Comparison of ENCODE assay signal across 12 cellular contexts in genomic region chr1:117660266-117660973, GRCh38. TPM values are rescaled to one million over a fixed set of nuclear protein-coding genes. Genes with fewer than 3 reads are reported as not detected.
DNase-seq lines count a peak whose midpoint lies in the region; ATAC-seq and TF ChIP-seq lines count a peak whose summit lies in the region.
"Had no signal": no experiment of that assay in that cellular context is flagged by ENCODE, and none has a peak within 500 bp of the region (broad histone marks: within the 10 kb centered on the region; RNA-seq: fewer than 3 reads in every experiment).

No MANE protein-coding gene starts in this region.

- peaks cover 98% of the 10 kb centered on the region for H3K4me1 ChIP-seq in CD4-positive, alpha-beta memory T cell (ENCODE audit: insufficient read depth, low read length)
- H3K4me1 ChIP-seq in colonic mucosa: peaks cover 5% of the 10 kb centered on the region

- no peaks in the 10 kb centered on the region for H3K27me3 Mint-ChIP-seq in CD4-positive, alpha-beta memory T cell
- H3K27me3 Mint-ChIP-seq in IgD-negative memory B cell: no peaks in the 10 kb centered on the region
- peaks cover 1% of the 10 kb centered on the region for H3K27me3 Mint-ChIP-seq in activated T-helper 1 cell treated with anti-CD3 and anti-CD28 coated beads, Interleukin-12 subunit alpha, Interleukin-12 subunit beta, Interleukin-2, Interleukin-4 antibody, amounts not matched to agents 30 ng/mL and 10 ng/mL and 1 ng/mL, durations not matched to agents 14 hours and 24 hours and 36 hours (ENCODE audit: insufficient read depth)
- H3K27me3 Mint-ChIP-seq in naive B cell: no peaks in the 10 kb centered on the region

- no peak for TF ChIP-seq POLR2A in GM18505 (IDR thresholded peaks at IDR 0.05; ENCODE audit: borderline replicate concordance, extremely low read depth, insufficient read depth, insufficient read length)

- no peak for TF ChIP-seq CTCF in colonic mucosa (IDR thresholded peaks at IDR 0.05)

- no peaks in the 10 kb centered on the region for H3K9me3 ChIP-seq in CD4-positive, alpha-beta memory T cell (ENCODE audit: control insufficient read depth in 1 of 2, low read length in 2 of 2)
- no peaks in the 10 kb centered on the region for H3K9me3 ChIP-seq in colonic mucosa
- H3K9me3 ChIP-seq: tibial nerve had no signal

- no peak for DNase-seq in CD4-positive, alpha-beta memory T cell
- no peak for DNase-seq in activated T-helper 1 cell treated with anti-CD3 and anti-CD28 coated beads, Interleukin-12 subunit alpha, Interleukin-12 subunit beta, Interleukin-2, Interleukin-4 antibody, amounts not matched to agents 30 ng/mL and 10 ng/mL and 1 ng/mL, durations not matched to agents 14 hours and 24 hours and 36 hours (ENCODE audit: low spot score)
- no peak for DNase-seq in naive B cell
- DNase-seq in colonic mucosa: no peak
- DNase-seq in UCSD-AML1 (lab: John Stamatoyannopoulos, UW; ENCODE audit: unreplicated experiment): no peak
- DNase-seq: anterior cingulate cortex; C1 segment of cervical spinal cord; NCI-H82; stimulated activated CD4-positive, alpha-beta T cell treated with anti-CD3 and anti-CD28 coated beads, Interleukin-4, amount 100 ng/mL, for 1 hour had no signal

- H3K27ac ChIP-seq in CD4-positive, alpha-beta memory T cell (ENCODE audit: low read depth, low read length): peak overlapping the region; percentile 29
- H3K27ac ChIP-seq in colonic mucosa: no peak overlapping the region

- peak overlapping the region; percentile 49 to 87 (median 76) for H3K4me3 Mint-ChIP-seq in CD4-positive, alpha-beta memory T cell
- H3K4me3 Mint-ChIP-seq in IgD-negative memory B cell: peak overlapping the region in 3 of 4 donors; percentile 67 to 80 (median 76)
- H3K4me3 Mint-ChIP-seq in activated T-helper 1 cell treated with anti-CD3 and anti-CD28 coated beads, Interleukin-12 subunit alpha, Interleukin-12 subunit beta, Interleukin-2, Interleukin-4 antibody, amounts not matched to agents 30 ng/mL and 10 ng/mL and 1 ng/mL, durations not matched to agents 14 hours and 24 hours and 36 hours: peak overlapping the region; percentile 35
- peak overlapping the region in 6 of 8 donors; percentile 35 to 87 (median 62) for H3K4me3 Mint-ChIP-seq in naive B cell

- peaks cover 0 to 24% (median 7%) of the 10 kb centered on the region in 8 donors for H3K9me3 Mint-ChIP-seq in CD4-positive, alpha-beta memory T cell
- peaks cover 0 to 3% (median 2%) of the 10 kb centered on the region in 3 donors for H3K9me3 Mint-ChIP-seq in IgD-negative memory B cell
- H3K9me3 Mint-ChIP-seq in activated T-helper 1 cell treated with anti-CD3 and anti-CD28 coated beads, Interleukin-12 subunit alpha, Interleukin-12 subunit beta, Interleukin-2, Interleukin-4 antibody, amounts not matched to agents 30 ng/mL and 10 ng/mL and 1 ng/mL, durations not matched to agents 14 hours and 24 hours and 36 hours: peaks cover 23% of the 10 kb centered on the region
- peaks cover 0 to 6% (median 0%) of the 10 kb centered on the region in 7 donors for H3K9me3 Mint-ChIP-seq in naive B cell

- H3K27ac Mint-ChIP-seq in CD4-positive, alpha-beta memory T cell: peak overlapping the region; percentile 90 to 99 (median 98)
- H3K27ac Mint-ChIP-seq in IgD-negative memory B cell: peak overlapping the region; percentile 73 to 98 (median 88)
- H3K27ac Mint-ChIP-seq in activated T-helper 1 cell treated with anti-CD3 and anti-CD28 coated beads, Interleukin-12 subunit alpha, Interleukin-12 subunit beta, Interleukin-2, Interleukin-4 antibody, amounts not matched to agents 30 ng/mL and 10 ng/mL and 1 ng/mL, durations not matched to agents 14 hours and 24 hours and 36 hours: peak overlapping the region; percentile 80
- H3K27ac Mint-ChIP-seq in naive B cell: peak overlapping the region; percentile 96 to 100 (median 99)

- no peak for ATAC-seq in naive B cell (ENCODE audit: low read depth in 2 of 2)
- ATAC-seq in GM18505 (IDR thresholded peaks at IDR 0.05; ENCODE audit: unreplicated experiment): no peak

- H3K27me3 ChIP-seq in CD4-positive, alpha-beta memory T cell (ENCODE audit: insufficient read depth, low read length): no peaks in the 10 kb centered on the region
- no peaks in the 10 kb centered on the region for H3K27me3 ChIP-seq in colonic mucosa
- H3K27me3 ChIP-seq: tibial nerve had no signal

- POLR2A ChIA-PET in CD4-positive, alpha-beta memory T cell (lab: Charles Lee; ENCODE audit: partially characterized antibody): interaction anchor here (0.6 to 16.2 kb wide), 10 partner anchors 9 to 294 kb away, joined by 3 to 493 read pairs (median 4); partner anchors contain the start of genes MAN1A2 and TENT5C

- peaks cover 7 to 11% of the 10 kb centered on the region in 2 donors for H3K36me3 Mint-ChIP-seq in CD4-positive, alpha-beta memory T cell
- H3K36me3 Mint-ChIP-seq in IgD-negative memory B cell (no peaks in the 10 kb centered on the region), naive B cell (no peaks in the 10 kb centered on the region)
- H3K36me3 Mint-ChIP-seq in activated T-helper 1 cell treated with anti-CD3 and anti-CD28 coated beads, Interleukin-12 subunit alpha, Interleukin-12 subunit beta, Interleukin-2, Interleukin-4 antibody, amounts not matched to agents 30 ng/mL and 10 ng/mL and 1 ng/mL, durations not matched to agents 14 hours and 24 hours and 36 hours (ENCODE audit: low read depth): peaks cover 23% of the 10 kb centered on the region

- H3K4me3 ChIP-seq in CD4-positive, alpha-beta memory T cell (ENCODE audit: low read length in 2 of 2): peak overlapping the region in 1 of 2 donors; percentile 23
- no peak overlapping the region for H3K4me3 ChIP-seq in colonic mucosa
- H3K4me3 ChIP-seq: tibial nerve had no signal

- peaks cover 79 to 97% (median 90%) of the 10 kb centered on the region in 4 donors for H3K4me1 Mint-ChIP-seq in CD4-positive, alpha-beta memory T cell
- peaks cover 68 to 87% (median 69%) of the 10 kb centered on the region in 3 donors for H3K4me1 Mint-ChIP-seq in IgD-negative memory B cell
- H3K4me1 Mint-ChIP-seq in activated T-helper 1 cell treated with anti-CD3 and anti-CD28 coated beads, Interleukin-12 subunit alpha, Interleukin-12 subunit beta, Interleukin-2, Interleukin-4 antibody, amounts not matched to agents 30 ng/mL and 10 ng/mL and 1 ng/mL, durations not matched to agents 14 hours and 24 hours and 36 hours (ENCODE audit: low read depth): peaks cover 97% of the 10 kb centered on the region
- peaks cover 81 to 96% (median 92%) of the 10 kb centered on the region in 3 donors for H3K4me1 Mint-ChIP-seq in naive B cell

- H3K36me3 ChIP-seq in CD4-positive, alpha-beta memory T cell (ENCODE audit: insufficient read depth, low read length): no peaks in the 10 kb centered on the region
- no peaks in the 10 kb centered on the region for H3K36me3 ChIP-seq in colonic mucosa
- H3K36me3 ChIP-seq: tibial nerve had no signal

- intact Hi-C loops in CD4-positive, alpha-beta memory T cell (cut with micrococcal nuclease): loop anchor here (5.0 to 10.0 kb wide), 2 partner anchors 598 to 1226 kb away; partner anchors contain the start of gene TTF2
- intact Hi-C loops in activated T-helper 1 cell treated with anti-CD3 and anti-CD28 coated beads, Interleukin-12 subunit alpha, Interleukin-12 subunit beta, Interleukin-2, Interleukin-4 antibody, amounts not matched to agents 30 ng/mL and 10 ng/mL and 1 ng/mL, durations not matched to agents 14 hours and 24 hours and 36 hours (cut with micrococcal nuclease): loop anchor here (5.0 to 10.0 kb wide), 9 partner anchors 234 to 1687 kb away; partner anchors contain the start of gene CD58
- intact Hi-C loops in colonic mucosa (cut with DNase I): loop anchor here (10.0 kb wide), 1 partner anchor 46 kb away; no protein-coding TSS in a partner anchor

- no peak overlapping the region for H3K9ac ChIP-seq in colonic mucosa (ENCODE audit: low read depth in 2 of 2, low read length in 2 of 2)

- CTCF ChIA-PET in CD4-positive, alpha-beta memory T cell (lab: Charles Lee; ENCODE audit: partially characterized antibody): interaction anchor here (1.7 to 12.4 kb wide), 4 partner anchors 12 to 126 kb away, joined by 4 to 89 read pairs (median 55); partner anchors contain the start of gene TENT5C

RNA-seq across cellular contexts. Expression of gene TENT5C, which starts 54.6 kb away (rescaled TPM):
- 10 to 100 TPM; 13.9 to 14.8 TPM for total RNA-seq in CD4-positive, alpha-beta memory T cell
- polyA plus RNA-seq in CD4-positive, alpha-beta memory T cell: 10 to 100 TPM in 1 of 2 donors, 1 to 10 TPM in 1; 5.3 to 43.0 TPM
- polyA plus RNA-seq in IgD-negative memory B cell: 33.4 TPM
- total RNA-seq in activated T-helper 1 cell treated with anti-CD3 and anti-CD28 coated beads, Interleukin-12 subunit alpha, Interleukin-12 subunit beta, Interleukin-2, Interleukin-4 antibody, amounts not matched to agents 30 ng/mL and 10 ng/mL and 1 ng/mL, durations not matched to agents 14 hours and 24 hours and 36 hours: 4.9 and 5.2 TPM in 2 replicates
- polyA plus RNA-seq in naive B cell (ENCODE audit: low read depth in 6 of 6): 10 to 100 TPM; 55.9 to 92.4 (median 65.2) TPM
- 10 to 100 TPM; 40.7 to 58.5 TPM for total RNA-seq in colonic mucosa
